In the genomic region with DNA sequence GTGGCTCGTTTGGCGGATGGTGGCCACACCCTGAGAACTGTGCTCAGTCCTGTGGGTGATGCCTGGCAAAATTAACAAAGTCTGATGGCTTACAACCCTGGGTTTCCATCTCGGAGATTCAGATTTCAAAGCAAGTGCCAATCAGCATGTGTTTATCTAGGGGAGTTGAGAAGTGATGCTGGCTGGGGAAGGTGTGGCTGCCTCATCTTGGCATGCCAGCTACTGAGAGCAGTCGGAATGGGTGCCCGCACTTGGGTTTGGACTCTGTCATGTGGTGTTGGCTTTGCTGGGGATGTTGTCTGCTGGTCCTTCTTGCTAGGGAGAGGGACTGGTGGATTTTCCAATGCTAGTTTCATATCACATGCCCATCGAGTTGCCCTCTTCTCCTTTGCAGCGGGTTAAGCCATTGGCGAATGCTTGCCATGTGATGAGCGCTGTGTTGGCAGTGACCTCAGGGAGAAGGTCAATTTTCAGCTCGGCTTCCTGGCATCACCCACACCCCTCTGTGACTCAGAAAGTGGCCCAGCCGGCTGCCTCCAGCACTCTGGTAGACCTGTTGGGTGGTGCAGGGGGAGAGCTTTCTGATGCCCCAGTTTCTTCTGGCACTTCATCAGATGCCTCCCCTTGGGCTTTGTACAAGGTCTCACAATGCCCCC, we compare ENCODE assay signal across 1 cellular context.
TF ChIP-seq lines count a peak whose summit lies in the region.

No MANE protein-coding gene starts in this region.

TF ChIP-seq in HCT116, 20 proteins besides CTCF, POLR2A, EP300 and RAD21 (continued from another document):
- TF ChIP-seq, protein P1, sequence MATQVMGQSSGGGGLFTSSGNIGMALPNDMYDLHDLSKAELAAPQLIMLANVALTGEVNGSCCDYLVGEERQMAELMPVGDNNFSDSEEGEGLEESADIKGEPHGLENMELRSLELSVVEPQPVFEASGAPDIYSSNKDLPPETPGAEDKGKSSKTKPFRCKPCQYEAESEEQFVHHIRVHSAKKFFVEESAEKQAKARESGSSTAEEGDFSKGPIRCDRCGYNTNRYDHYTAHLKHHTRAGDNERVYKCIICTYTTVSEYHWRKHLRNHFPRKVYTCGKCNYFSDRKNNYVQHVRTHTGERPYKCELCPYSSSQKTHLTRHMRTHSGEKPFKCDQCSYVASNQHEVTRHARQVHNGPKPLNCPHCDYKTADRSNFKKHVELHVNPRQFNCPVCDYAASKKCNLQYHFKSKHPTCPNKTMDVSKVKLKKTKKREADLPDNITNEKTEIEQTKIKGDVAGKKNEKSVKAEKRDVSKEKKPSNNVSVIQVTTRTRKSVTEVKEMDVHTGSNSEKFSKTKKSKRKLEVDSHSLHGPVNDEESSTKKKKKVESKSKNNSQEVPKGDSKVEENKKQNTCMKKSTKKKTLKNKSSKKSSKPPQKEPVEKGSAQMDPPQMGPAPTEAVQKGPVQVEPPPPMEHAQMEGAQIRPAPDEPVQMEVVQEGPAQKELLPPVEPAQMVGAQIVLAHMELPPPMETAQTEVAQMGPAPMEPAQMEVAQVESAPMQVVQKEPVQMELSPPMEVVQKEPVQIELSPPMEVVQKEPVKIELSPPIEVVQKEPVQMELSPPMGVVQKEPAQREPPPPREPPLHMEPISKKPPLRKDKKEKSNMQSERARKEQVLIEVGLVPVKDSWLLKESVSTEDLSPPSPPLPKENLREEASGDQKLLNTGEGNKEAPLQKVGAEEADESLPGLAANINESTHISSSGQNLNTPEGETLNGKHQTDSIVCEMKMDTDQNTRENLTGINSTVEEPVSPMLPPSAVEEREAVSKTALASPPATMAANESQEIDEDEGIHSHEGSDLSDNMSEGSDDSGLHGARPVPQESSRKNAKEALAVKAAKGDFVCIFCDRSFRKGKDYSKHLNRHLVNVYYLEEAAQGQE (IDR thresholded peaks at IDR 0.05; ENCODE audit: low read depth), result no peak
- TF ChIP-seq, protein P2, sequence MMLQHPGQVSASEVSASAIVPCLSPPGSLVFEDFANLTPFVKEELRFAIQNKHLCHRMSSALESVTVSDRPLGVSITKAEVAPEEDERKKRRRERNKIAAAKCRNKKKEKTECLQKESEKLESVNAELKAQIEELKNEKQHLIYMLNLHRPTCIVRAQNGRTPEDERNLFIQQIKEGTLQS (IDR thresholded peaks at IDR 0.05), result no peak
- TF ChIP-seq, protein P3, sequence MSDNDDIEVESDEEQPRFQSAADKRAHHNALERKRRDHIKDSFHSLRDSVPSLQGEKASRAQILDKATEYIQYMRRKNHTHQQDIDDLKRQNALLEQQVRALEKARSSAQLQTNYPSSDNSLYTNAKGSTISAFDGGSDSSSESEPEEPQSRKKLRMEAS (IDR thresholded peaks at IDR 0.05), result 0 out of 2 replicates have a peak, but pooled peaks have one; percentile 34
- no peak for TF ChIP-seq EZH2 (IDR thresholded peaks at IDR 0.05)
- no peak for TF ChIP-seq POLR2AphosphoS5 (IDR thresholded peaks at IDR 0.05; ENCODE audit: low read depth, low read length)
- no peak for TF ChIP-seq JUND (IDR thresholded peaks at IDR 0.05)
- TF ChIP-seq, protein P4, sequence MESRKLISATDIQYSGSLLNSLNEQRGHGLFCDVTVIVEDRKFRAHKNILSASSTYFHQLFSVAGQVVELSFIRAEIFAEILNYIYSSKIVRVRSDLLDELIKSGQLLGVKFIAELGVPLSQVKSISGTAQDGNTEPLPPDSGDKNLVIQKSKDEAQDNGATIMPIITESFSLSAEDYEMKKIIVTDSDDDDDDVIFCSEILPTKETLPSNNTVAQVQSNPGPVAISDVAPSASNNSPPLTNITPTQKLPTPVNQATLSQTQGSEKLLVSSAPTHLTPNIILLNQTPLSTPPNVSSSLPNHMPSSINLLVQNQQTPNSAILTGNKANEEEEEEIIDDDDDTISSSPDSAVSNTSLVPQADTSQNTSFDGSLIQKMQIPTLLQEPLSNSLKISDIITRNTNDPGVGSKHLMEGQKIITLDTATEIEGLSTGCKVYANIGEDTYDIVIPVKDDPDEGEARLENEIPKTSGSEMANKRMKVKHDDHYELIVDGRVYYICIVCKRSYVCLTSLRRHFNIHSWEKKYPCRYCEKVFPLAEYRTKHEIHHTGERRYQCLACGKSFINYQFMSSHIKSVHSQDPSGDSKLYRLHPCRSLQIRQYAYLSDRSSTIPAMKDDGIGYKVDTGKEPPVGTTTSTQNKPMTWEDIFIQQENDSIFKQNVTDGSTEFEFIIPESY (IDR thresholded peaks at IDR 0.05; ENCODE audit: extremely low read depth, insufficient replicate concordance, low read length), result no peak
- peak; percentile 46; the same call in 1 of the 2 replicates for TF ChIP-seq SP1 (IDR thresholded peaks at IDR 0.05; ENCODE audit: low read depth)
